In the genomic region with DNA sequence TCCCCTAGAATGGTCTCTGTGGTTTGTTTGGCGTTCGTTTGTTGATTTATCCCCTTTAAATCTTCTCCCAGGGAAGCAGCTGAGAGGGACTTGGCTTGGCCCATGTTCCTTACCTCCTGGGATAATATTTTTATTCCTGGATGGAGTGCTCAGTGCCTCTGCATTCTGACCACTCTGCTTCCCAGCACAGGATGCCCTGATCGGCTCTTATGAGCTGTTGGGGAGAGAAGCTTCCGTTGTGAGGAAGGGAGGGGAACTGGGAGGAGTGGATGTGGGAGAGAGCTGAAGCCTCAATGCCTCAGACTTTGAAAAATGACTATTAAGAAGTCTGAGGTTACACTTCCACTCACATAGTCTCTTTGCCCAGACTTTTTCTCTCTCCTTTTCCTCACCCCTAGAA, we compare ENCODE assay signal across 22 cellular contexts.
DNase-seq lines count a peak whose midpoint lies in the region; ATAC-seq and TF ChIP-seq lines count a peak whose summit lies in the region.
"Had no signal": no experiment of that assay in that cellular context is flagged by ENCODE, and none has a peak within 500 bp of the region (broad histone marks: within the 10 kb centered on the region; RNA-seq: fewer than 3 reads in every experiment).

No MANE protein-coding gene starts in this region.

- no peak overlapping the region for H3K27ac ChIP-seq in left ventricle myocardium inferior (replicated peaks)
- peak overlapping the region; percentile 64 to 71 for H3K27ac ChIP-seq in tibial artery
- H3K27ac ChIP-seq: BLaER1, KMS-11, RWPE1, SK-N-MC had no signal

- TF ChIP-seq CTCF in left ventricle myocardium inferior (IDR thresholded peaks at IDR 0.05; ENCODE audit: borderline replicate concordance) (no peak), tibial artery (IDR thresholded peaks at IDR 0.05) (no peak)

- H3K4me3 ChIP-seq in left ventricle myocardium inferior (no peak overlapping the region), tibial artery (peak overlapping the region in 1 of 2 donors; percentile 1)
- H3K4me3 ChIP-seq: BLaER1, SK-N-MC had no signal

- H3K9me3 ChIP-seq in left ventricle myocardium inferior (replicated peaks) (peaks cover 2% of the 10 kb centered on the region), tibial artery (no peaks in the 10 kb centered on the region)

- intact Hi-C loops in left cardiac atrium (cut with DNase I) = no loop called here
- intact Hi-C loops in left ventricle myocardium inferior (cut with micrococcal nuclease) = no loop called here
- intact Hi-C loops in tibial artery (cut with DNase I; ENCODE audit: low total_unique reads) = loop anchor here (10.0 kb wide), 1 partner anchor 69 kb away; no protein-coding TSS in a partner anchor

- H3K36me3 ChIP-seq in left ventricle myocardium inferior (no peaks in the 10 kb centered on the region), tibial artery (no peaks in the 10 kb centered on the region)
- H3K36me3 ChIP-seq: BLaER1 had no signal

- H3K27me3 ChIP-seq in left ventricle myocardium inferior (ENCODE audit: low read depth) (peaks cover 75% of the 10 kb centered on the region), tibial artery (no peaks in the 10 kb centered on the region)
- H3K27me3 ChIP-seq: BLaER1 had no signal

- ATAC-seq in left cardiac atrium (peak in 1 of 2 donors; percentile 58), GM18511 (IDR thresholded peaks at IDR 0.05; ENCODE audit: unreplicated experiment) (no peak)
- ATAC-seq: Panc1 had no signal

- H3K4me1 ChIP-seq in left ventricle myocardium inferior (no peaks in the 10 kb centered on the region), tibial artery (peaks cover 0 to 69% (median 45%) of the 10 kb centered on the region in 4 donors)
- H3K4me1 ChIP-seq: BLaER1 had no signal

- DNase-seq in left cardiac atrium (peak; percentile 54), left ventricle myocardium inferior (no peak), iris pigment epithelial cell (ENCODE audit: low read depth) (peak; percentile 34), tibial artery (no peak), ecto neural progenitor cell (ENCODE audit: low spot score) (no peak)
- no peak for DNase-seq in activated T-cell treated with anti-CD3 and anti-CD28 coated beads, Interleukin-2, amount 50 U/mL, for 48 hours
- DNase-seq: CD4-positive, CD25-positive, alpha-beta regulatory T cell; H7; NCI-H1048; NCI-H1417 treated with DMSO at 0.1 percent for 48 hours; NCI-H1694 treated with DMSO at 0.1 percent for 48 hours; NCI-H2081; NCI-H2227 treated with DMSO at 0.1 percent for 48 hours; NCI-H69; SIG-M5 had no signal

TF ChIP-seq in PFSK-1, 5 proteins besides CTCF, POLR2A, EP300 and RAD21:
- TF ChIP-seq TAF1 (IDR thresholded peaks at IDR 0.05; ENCODE audit: borderline replicate concordance, insufficient read depth, low read length) = no peak
- TF ChIP-seq REST (IDR thresholded peaks at IDR 0.05; ENCODE audit: insufficient read depth in 1 of 2, low read depth in 2 of 2, low read length in 2 of 2) = no peak
- no peak for TF ChIP-seq SIN3A (IDR thresholded peaks at IDR 0.05; ENCODE audit: borderline replicate concordance, insufficient read depth, low read length)
- TF ChIP-seq POLR2AphosphoS5 (IDR thresholded peaks at IDR 0.05; ENCODE audit: low read depth, low read length) = peak; percentile 24; the same call in 1 of the 2 replicates

Comparison
In these comparisons a context has a peak if more than half of its experiments do, and no peak if none do; other contexts are left out.
1. DNase-seq: peak in left cardiac atrium (single experiment) and iris pigment epithelial cell (single experiment); none in left ventricle myocardium inferior (single experiment), tibial artery (0 of 2), ecto neural progenitor cell (single experiment) and activated T-cell treated with anti-CD3 and anti-CD28 coated beads, Interleukin-2, amount 50 U/mL, for 48 hours (0 of 2).